ENCODE assay signal across 12 cellular contexts in the genomic region with DNA sequence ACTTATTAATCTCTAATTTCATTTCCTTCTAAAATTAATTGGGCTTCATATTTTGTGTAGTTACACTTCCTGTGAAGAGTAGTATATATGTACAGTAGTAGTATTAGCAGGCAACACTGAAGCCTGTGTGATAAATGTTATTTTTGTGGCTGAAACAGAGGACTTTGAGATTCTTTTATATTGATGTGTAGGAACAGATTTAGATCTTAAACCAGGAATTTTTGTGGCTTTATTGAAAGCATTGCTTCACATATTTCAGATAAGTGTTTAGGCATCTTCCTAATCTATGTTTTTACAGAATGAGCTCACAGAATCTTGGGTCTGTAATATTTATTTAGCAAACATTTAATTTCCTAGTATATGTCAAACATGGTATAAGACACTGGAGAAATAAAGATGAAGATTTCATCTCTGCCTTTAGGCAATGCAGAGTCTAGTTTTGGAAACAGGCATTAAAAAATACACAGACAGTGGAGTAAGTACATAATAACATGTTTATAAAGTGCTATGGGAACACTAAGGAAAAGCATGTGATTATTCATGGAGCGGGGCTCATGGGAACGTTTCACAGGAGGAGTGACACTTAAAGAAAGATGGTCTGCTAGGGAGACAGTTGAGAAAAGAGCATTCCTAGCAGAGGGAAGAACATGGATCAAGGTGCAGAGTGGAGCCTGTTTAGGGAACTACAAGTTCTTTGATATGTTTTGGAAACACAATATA. TPM values are rescaled to one million over a fixed set of nuclear protein-coding genes. Genes with fewer than 3 reads are reported as not detected.
DNase-seq lines count a peak whose midpoint lies in the region; ATAC-seq, FAIRE-seq and TF ChIP-seq lines count a peak whose summit lies in the region.
"Had no signal": no experiment of that assay in that cellular context is flagged by ENCODE, and none has a peak within 500 bp of the region (broad histone marks: within the 10 kb centered on the region; RNA-seq: fewer than 3 reads in every experiment).

No MANE protein-coding gene starts in this region.

- peak overlapping the region; percentile 57 for H3K4me2 ChIP-seq in A549

- no peaks in the 10 kb centered on the region for H3K9me3 ChIP-seq in A549
- no peaks in the 10 kb centered on the region for H3K9me3 ChIP-seq in esophagus squamous epithelium
- H3K9me3 ChIP-seq: BLaER1 treated with 17β-estradiol and CSF1 and Interleukin-3, amounts not matched to agents 10 nM and 100 nM had no signal

- peak overlapping the region in 1 of 2 experiments; percentile 29; a peak in 1 of 6 replicates for H3K27ac ChIP-seq in A549
- peak overlapping the region in 3 of 4 donors; percentile 62 to 86 (median 66) for H3K27ac ChIP-seq in esophagus squamous epithelium
- H3K27ac ChIP-seq: BLaER1 treated with 17β-estradiol and CSF1 and Interleukin-3, amounts not matched to agents 10 nM and 100 nM; HL-60 had no signal

- H3K27ac Mint-ChIP-seq in endothelial cell (ENCODE audit: unreplicated experiment): no peak overlapping the region

- ATAC-seq in A549 (peak in 1 of 2 experiments; percentile 35; a peak in 1 of 6 replicates), GM18909 (IDR thresholded peaks at IDR 0.05; ENCODE audit: poor library complexity, unreplicated experiment) (no peak), HG03108 (IDR thresholded peaks at IDR 0.05; ENCODE audit: unreplicated experiment) (no peak)

- WGBS in A549 (ENCODE audit: missing lambda C conversion rate): 70% methylated on average over 2 of the region's 2 CpGs
- 34 to 36% methylated on average over 2 of the region's 2 CpGs for WGBS in esophagus squamous epithelium, 2 donors

- CTCF ChIA-PET in A549 (lab: Yijun Ruan, JAX): no interaction called here

- no peak for FAIRE-seq in A549 (lab: Jason Lieb, UNC)

- TF ChIP-seq CTCF in A549 (IDR thresholded peaks at IDR 0.05) (no peak), esophagus squamous epithelium (IDR thresholded peaks at IDR 0.05) (no peak), endothelial cell (IDR thresholded peaks at IDR 0.05; ENCODE audit: unreplicated experiment) (no peak)

- peaks cover 4% of the 10 kb centered on the region for H3K36me3 Mint-ChIP-seq in endothelial cell (ENCODE audit: low read depth, unreplicated experiment)

- no peak for TF ChIP-seq POLR2A in A549 (IDR thresholded peaks at IDR 0.05; ENCODE audit: low read length)
- no peak for TF ChIP-seq POLR2A in esophagus squamous epithelium (IDR thresholded peaks at IDR 0.05)

- POLR2A ChIA-PET in A549 (lab: Yijun Ruan, JAX): no interaction called here

- H3K4me1 ChIP-seq in A549 (peaks cover 42% of the 10 kb centered on the region), esophagus squamous epithelium (peaks cover 0 to 50% (median 14%) of the 10 kb centered on the region in 3 donors)

- DNase-seq in A549 (ENCODE audit: low read depth in 1 of 2, low spot score in 1 of 2) (no peak), OCI-M1 (lab: John Stamatoyannopoulos, UW) (peak; percentile 35), esophagus squamous epithelium (lab: John Stamatoyannopoulos, UW) (no peak), myocyte (ENCODE audit: low read depth) (peak; percentile 48), iPS-NIHi11 (ENCODE audit: low spot score) (no peak), endothelial cell (ENCODE audit: low spot score) (no peak)
- DNase-seq: activated naive CD4-positive, alpha-beta T cell treated with anti-CD3 and anti-CD28 coated beads, Interleukin-2, amount 50 U/mL, for 16 hours; NCI-H524 treated with DMSO at 0.1 percent for 48 hours had no signal

- H3K4me3 Mint-ChIP-seq in endothelial cell (ENCODE audit: unreplicated experiment): no peak overlapping the region

- peaks cover 1% of the 10 kb centered on the region for H3K27me3 Mint-ChIP-seq in endothelial cell (ENCODE audit: unreplicated experiment)

- intact Hi-C loops in esophagus squamous epithelium (cut with DNase I): no loop called here

- TF ChIP-seq EP300 in A549 (IDR thresholded peaks at IDR 0.05): no peak

- H3K4me3 ChIP-seq in A549 (no peak overlapping the region), esophagus squamous epithelium (no peak overlapping the region)
- H3K4me3 ChIP-seq: BLaER1 treated with 17β-estradiol and CSF1 and Interleukin-3, amounts not matched to agents 10 nM and 100 nM had no signal

- peaks cover 0 to 19% (median 0%) of the 10 kb centered on the region in 3 donors for H3K36me3 ChIP-seq in esophagus squamous epithelium

- H3K9me3 Mint-ChIP-seq in endothelial cell (ENCODE audit: unreplicated experiment): no peaks in the 10 kb centered on the region

- no peaks in the 10 kb centered on the region for H3K4me1 Mint-ChIP-seq in endothelial cell (ENCODE audit: unreplicated experiment)

- no peaks in the 10 kb centered on the region for H3K27me3 ChIP-seq in esophagus squamous epithelium
- H3K27me3 ChIP-seq: BLaER1 treated with 17β-estradiol and CSF1 and Interleukin-3, amounts not matched to agents 10 nM and 100 nM had no signal

- TF ChIP-seq RAD21 in A549 (conservative IDR thresholded peaks at IDR 0.05 in 1 of 2, IDR thresholded peaks at IDR 0.05 in 1 of 2): no peak

TF ChIP-seq in A549, 52 proteins besides CTCF, POLR2A, EP300 and RAD21:
- TF ChIP-seq, protein P1, sequence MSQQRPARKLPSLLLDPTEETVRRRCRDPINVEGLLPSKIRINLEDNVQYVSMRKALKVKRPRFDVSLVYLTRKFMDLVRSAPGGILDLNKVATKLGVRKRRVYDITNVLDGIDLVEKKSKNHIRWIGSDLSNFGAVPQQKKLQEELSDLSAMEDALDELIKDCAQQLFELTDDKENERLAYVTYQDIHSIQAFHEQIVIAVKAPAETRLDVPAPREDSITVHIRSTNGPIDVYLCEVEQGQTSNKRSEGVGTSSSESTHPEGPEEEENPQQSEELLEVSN (IDR thresholded peaks at IDR 0.05; ENCODE audit: borderline replicate concordance, low read depth): no peak
- no peak for TF ChIP-seq CEBPB (IDR thresholded peaks at IDR 0.05)
- no peak for TF ChIP-seq HOXB5 (CRISPR knock-in tag; IDR thresholded peaks at IDR 0.05)

RNA-seq across cellular contexts. Expression of gene MIGA1, which starts 52.7 kb away (rescaled TPM):
- polyA plus RNA-seq in A549 (2011; rRNA removed) (7.4 and 8.2 TPM in 2 replicates), A549 (2017; fragmentation: RNase III; extraction: RNeasy Plus Mini Kit Qiagen cat#74134 plus additional on column Dnase treatment) (6.1 to 6.5 TPM (median 6.2 TPM) in 3 replicates)
- 1.3 and 1.7 TPM in 2 replicates for polyA plus RNA-seq in A549 (2012; cell fraction: cytosol; rRNA removed)
- polyA plus RNA-seq in A549 (2012; cell fraction: nucleus; rRNA removed): 0.88 and 1.2 TPM in 2 replicates
- 5.9 and 6.1 TPM in 2 replicates for polyA minus RNA-seq in A549 (2011; rRNA and poly(A)+ RNA removed)
- total RNA-seq in esophagus squamous epithelium (10 to 100 TPM in 1 of 4 donors, 1 to 10 TPM in 3; 3.8 to 12.6 (median 7.5) TPM), myocyte (9.6 and 14.4 TPM in 2 replicates), endothelial cell (ENCODE audit: unreplicated experiment) (12.3 TPM)
- 5.1 TPM for polyA plus RNA-seq in myocyte (2012)

RNA-seq across cellular contexts. Expression of gene NEXN, which starts 56.3 kb away (rescaled TPM):
- polyA plus RNA-seq in A549 (2011; rRNA removed) (0.54 and 1.8 TPM in 2 replicates), A549 (2017; fragmentation: RNase III; extraction: RNeasy Plus Mini Kit Qiagen cat#74134 plus additional on column Dnase treatment) (7.3 to 8.7 TPM (median 8.2 TPM) in 3 replicates)
- polyA plus RNA-seq in A549 (2012; cell fraction: cytosol; rRNA removed): 0.28 and 0.29 TPM in 2 replicates
- polyA plus RNA-seq in A549 (2012; cell fraction: nucleus; rRNA removed): 0.12 and 0.32 TPM in 2 replicates
- polyA minus RNA-seq in A549 (2011; rRNA and poly(A)+ RNA removed): 0.49 TPM in 1 of 2 replicates, not detected in the other
- total RNA-seq in esophagus squamous epithelium (10 to 100 TPM in 2 of 4 donors, 1 to 10 TPM in 1, under 1 TPM in 1; 0.76 to 34.1 (median 8.2) TPM), myocyte (100 and 144 TPM in 2 replicates), endothelial cell (ENCODE audit: unreplicated experiment) (2.4 TPM)
- 76.9 TPM for polyA plus RNA-seq in myocyte (2012)

Comparison
In these comparisons a context has a peak if more than half of its experiments do, and no peak if none do; other contexts are left out.
1. DNase-seq: peak in OCI-M1 (single experiment) and myocyte (single experiment); none in A549 (0 of 2), esophagus squamous epithelium (single experiment), iPS-NIHi11 (single experiment) and endothelial cell (single experiment).